4 cellular contexts compared by ENCODE assay signal in the genomic region with DNA sequence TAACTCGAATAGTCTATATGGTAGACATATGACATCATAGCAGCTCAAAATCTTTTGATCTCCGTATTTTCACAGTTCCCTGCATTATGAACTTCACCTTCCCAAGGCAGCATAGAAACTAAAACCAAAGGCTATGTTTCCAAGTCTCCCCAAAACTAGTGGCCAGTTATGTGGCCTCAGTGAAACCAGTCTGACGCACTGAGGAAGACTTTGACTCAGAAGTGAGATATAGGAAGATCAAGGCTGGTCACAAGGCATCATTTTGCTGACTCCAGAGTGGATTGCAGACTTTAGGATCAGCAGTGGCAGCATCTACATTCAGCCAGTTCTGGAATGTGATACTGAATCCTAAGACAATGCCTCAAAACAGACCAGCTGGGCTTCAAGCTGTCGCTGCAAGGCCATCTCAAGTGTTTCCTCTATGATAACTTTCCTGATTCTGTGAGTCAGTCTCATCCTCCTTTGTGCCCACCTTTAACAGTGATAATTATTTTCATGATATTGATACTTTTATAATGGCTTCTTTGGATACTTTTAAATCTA.
TF ChIP-seq lines count a peak whose summit lies in the region.

No MANE protein-coding gene starts in this region.

TF ChIP-seq in SK-N-SH treated with all-trans-retinoic acid at 6 μM for 48 hours, 23 proteins besides CTCF, POLR2A, EP300 and RAD21:
- TF ChIP-seq, protein P1, sequence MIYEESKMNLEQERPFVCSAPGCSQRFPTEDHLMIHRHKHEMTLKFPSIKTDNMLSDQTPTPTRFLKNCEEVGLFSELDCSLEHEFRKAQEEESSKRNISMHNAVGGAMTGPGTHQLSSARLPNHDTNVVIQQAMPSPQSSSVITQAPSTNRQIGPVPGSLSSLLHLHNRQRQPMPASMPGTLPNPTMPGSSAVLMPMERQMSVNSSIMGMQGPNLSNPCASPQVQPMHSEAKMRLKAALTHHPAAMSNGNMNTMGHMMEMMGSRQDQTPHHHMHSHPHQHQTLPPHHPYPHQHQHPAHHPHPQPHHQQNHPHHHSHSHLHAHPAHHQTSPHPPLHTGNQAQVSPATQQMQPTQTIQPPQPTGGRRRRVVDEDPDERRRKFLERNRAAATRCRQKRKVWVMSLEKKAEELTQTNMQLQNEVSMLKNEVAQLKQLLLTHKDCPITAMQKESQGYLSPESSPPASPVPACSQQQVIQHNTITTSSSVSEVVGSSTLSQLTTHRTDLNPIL (CRISPR knock-in tag; IDR thresholded peaks at IDR 0.05; ENCODE audit: low read depth), result no peak
- no peak for TF ChIP-seq ESRRG (CRISPR knock-in tag; IDR thresholded peaks at IDR 0.05)
- no peak for TF ChIP-seq ZFP3 (CRISPR knock-in tag; IDR thresholded peaks at IDR 0.05)

TF ChIP-seq in SK-N-SH, 30 proteins besides CTCF, POLR2A, EP300 and RAD21:
- no peak for TF ChIP-seq RFX5 (IDR thresholded peaks at IDR 0.05; ENCODE audit: low read length)

TF ChIP-seq in HEK293, 187 proteins besides CTCF, POLR2A, EP300 and RAD21:
- TF ChIP-seq ZBTB21 (tag by site-specific recombination; IDR thresholded peaks at IDR 0.05) (0 out of 2 replicates have a peak, but pooled peaks have one; percentile 21), ZBTB17 (tag by site-specific recombination; IDR thresholded peaks at IDR 0.05) (peak; percentile 32; the same call in 1 of the 2 replicates), ZNF629 (tag by site-specific recombination; IDR thresholded peaks at IDR 0.05) (peak; percentile 32; the same call in 1 of the 2 replicates), SCRT1 (tag by site-specific recombination; IDR thresholded peaks at IDR 0.05; ENCODE audit: borderline replicate concordance) (no peak)
- TF ChIP-seq, protein P2, sequence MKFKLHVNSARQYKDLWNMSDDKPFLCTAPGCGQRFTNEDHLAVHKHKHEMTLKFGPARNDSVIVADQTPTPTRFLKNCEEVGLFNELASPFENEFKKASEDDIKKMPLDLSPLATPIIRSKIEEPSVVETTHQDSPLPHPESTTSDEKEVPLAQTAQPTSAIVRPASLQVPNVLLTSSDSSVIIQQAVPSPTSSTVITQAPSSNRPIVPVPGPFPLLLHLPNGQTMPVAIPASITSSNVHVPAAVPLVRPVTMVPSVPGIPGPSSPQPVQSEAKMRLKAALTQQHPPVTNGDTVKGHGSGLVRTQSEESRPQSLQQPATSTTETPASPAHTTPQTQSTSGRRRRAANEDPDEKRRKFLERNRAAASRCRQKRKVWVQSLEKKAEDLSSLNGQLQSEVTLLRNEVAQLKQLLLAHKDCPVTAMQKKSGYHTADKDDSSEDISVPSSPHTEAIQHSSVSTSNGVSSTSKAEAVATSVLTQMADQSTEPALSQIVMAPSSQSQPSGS (tag by site-specific recombination; IDR thresholded peaks at IDR 0.05; ENCODE audit: low read depth), result peak; percentile 60
- TF ChIP-seq, protein P3, sequence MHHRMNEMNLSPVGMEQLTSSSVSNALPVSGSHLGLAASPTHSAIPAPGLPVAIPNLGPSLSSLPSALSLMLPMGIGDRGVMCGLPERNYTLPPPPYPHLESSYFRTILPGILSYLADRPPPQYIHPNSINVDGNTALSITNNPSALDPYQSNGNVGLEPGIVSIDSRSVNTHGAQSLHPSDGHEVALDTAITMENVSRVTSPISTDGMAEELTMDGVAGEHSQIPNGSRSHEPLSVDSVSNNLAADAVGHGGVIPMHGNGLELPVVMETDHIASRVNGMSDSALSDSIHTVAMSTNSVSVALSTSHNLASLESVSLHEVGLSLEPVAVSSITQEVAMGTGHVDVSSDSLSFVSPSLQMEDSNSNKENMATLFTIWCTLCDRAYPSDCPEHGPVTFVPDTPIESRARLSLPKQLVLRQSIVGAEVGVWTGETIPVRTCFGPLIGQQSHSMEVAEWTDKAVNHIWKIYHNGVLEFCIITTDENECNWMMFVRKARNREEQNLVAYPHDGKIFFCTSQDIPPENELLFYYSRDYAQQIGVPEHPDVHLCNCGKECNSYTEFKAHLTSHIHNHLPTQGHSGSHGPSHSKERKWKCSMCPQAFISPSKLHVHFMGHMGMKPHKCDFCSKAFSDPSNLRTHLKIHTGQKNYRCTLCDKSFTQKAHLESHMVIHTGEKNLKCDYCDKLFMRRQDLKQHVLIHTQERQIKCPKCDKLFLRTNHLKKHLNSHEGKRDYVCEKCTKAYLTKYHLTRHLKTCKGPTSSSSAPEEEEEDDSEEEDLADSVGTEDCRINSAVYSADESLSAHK (tag by site-specific recombination; IDR thresholded peaks at IDR 0.05), result no peak

TF ChIP-seq in K562, 482 proteins besides CTCF, POLR2A, EP300 and RAD21:
- no peak for TF ChIP-seq HDGF (IDR thresholded peaks at IDR 0.05)
- TF ChIP-seq ATF1 (CRISPR knock-in tag; IDR thresholded peaks at IDR 0.05), result no peak
- TF ChIP-seq ATF1 (tag; IDR thresholded peaks at IDR 0.05), result 0 out of 2 replicates have a peak, but pooled peaks have one; percentile 15
TF ChIP-seq in K562: peak in this region for 1.
